ENCODE assay signal across 1 cellular context in genomic region chr1:5597991-5598823, GRCh38.
TF ChIP-seq lines count a peak whose summit lies in the region.

No MANE protein-coding gene starts in this region.

TF ChIP-seq in GM23338, 12 proteins besides CTCF, POLR2A, EP300 and RAD21 (continued from another document):
- TF ChIP-seq ZNF462 (CRISPR knock-in tag; IDR thresholded peaks at IDR 0.05), result no peak
